In the genomic region with DNA sequence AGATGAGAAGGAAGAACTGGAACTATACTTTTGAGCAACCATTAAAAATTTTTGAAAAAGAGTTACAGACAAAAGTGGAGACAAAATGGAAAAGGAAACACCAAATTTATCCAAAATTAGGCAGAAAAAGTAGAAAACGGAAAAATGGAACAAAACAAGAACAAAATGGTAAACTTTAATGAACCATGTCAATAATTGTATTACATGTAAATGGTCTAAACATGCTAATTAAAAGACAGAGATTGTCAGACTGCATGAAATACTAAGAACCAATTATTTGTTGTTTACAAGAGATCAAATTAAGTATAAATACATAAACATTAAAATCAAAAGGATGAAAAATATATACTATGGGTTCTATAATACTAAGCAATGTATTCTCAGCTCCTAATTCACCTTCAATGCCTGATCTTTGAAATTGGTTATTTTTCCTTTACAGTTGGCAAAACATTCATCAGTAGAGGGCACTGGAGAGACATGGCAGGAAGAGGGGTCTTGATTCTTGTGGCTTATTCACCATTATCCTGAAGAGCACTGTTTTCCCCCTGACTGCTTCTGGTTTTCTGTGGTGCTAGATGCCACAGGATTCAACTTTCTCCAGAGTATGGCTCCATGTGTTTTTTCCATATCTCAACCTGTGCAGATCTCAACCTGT, we compare ENCODE assay signal across 14 cellular contexts.
DNase-seq lines count a peak whose midpoint lies in the region; ATAC-seq, FAIRE-seq and TF ChIP-seq lines count a peak whose summit lies in the region.
"Had no signal": no experiment of that assay in that cellular context is flagged by ENCODE, and none has a peak within 500 bp of the region (broad histone marks: within the 10 kb centered on the region; RNA-seq: fewer than 3 reads in every experiment).

No MANE protein-coding gene starts in this region.

- intact Hi-C loops in K562 (cut with micrococcal nuclease): no loop called here

- no TSS peak for BruUV-seq in K562 (replicated peaks; lab: Mats Ljungman, UMichigan)

- peaks cover 21% of the 10 kb centered on the region for H3K9me3 ChIP-seq in SK-N-SH
- H3K9me3 ChIP-seq in K562 (replicated peaks; ENCODE audit: control insufficient read depth, insufficient read depth, low read depth, low read length): no peaks in the 10 kb centered on the region; the same call in none of the 2 replicates

- H3K4me1 Mint-ChIP-seq in stimulated activated naive B cell treated with anti-CD40 and anti-IgM and Interleukin-4, amounts not matched to agents 10 μg/mL and 1 μg/mL and 100 μg/mL, for 72 hours: no peaks in the 10 kb centered on the region
- H3K4me1 Mint-ChIP-seq in nephron progenitor cell: no peaks in the 10 kb centered on the region
- H3K4me1 Mint-ChIP-seq: activated naive CD8-positive, alpha-beta T cell treated with anti-CD3 and anti-CD28 coated beads for 36 hours had no signal

- no peaks in the 10 kb centered on the region for H3K9me2 ChIP-seq in SK-N-SH

- H4K20me1 ChIP-seq in SK-N-SH (ENCODE audit: insufficient read depth) (no peaks in the 10 kb centered on the region), K562 (replicated peaks; ENCODE audit: control insufficient read depth, insufficient read depth, low read length) (no peaks in the 10 kb centered on the region)

- H3F3A ChIP-seq in SK-N-SH (replicated peaks; ENCODE audit: insufficient read depth): no peaks in the 10 kb centered on the region

- TF ChIP-seq RAD21 in SK-N-SH (IDR thresholded peaks at IDR 0.05; ENCODE audit: low read length) (peak; percentile 62), K562 (CRISPR knock-in tag; conservative IDR thresholded peaks at IDR 0.05 in 1 of 2, IDR thresholded peaks at IDR 0.05 in 1 of 2) (peak; percentile 36 to 83; a peak in 2 of 4 replicates)

- H3K27ac Mint-ChIP-seq in stimulated activated naive B cell treated with anti-CD40 and anti-IgM and Interleukin-4, amounts not matched to agents 10 μg/mL and 1 μg/mL and 100 μg/mL, for 72 hours: peak overlapping the region; percentile 39
- H3K27ac Mint-ChIP-seq in nephron progenitor cell: no peak overlapping the region
- H3K27ac Mint-ChIP-seq: activated CD4-positive, alpha-beta memory T cell treated with anti-CD3 and anti-CD28 coated beads for 36 hours; activated naive CD8-positive, alpha-beta T cell treated with anti-CD3 and anti-CD28 coated beads for 36 hours had no signal

- FAIRE-seq in K562 (lab: Jason Lieb, UNC): peak; percentile 54

- peak; percentile 29; the same call in 1 of the 2 replicates for TF ChIP-seq CTCF in SK-N-SH (IDR thresholded peaks at IDR 0.05)
- peak; percentile 48 to 58 (median 55) for TF ChIP-seq CTCF in K562 (IDR thresholded peaks at IDR 0.05 in 2 of 3, conservative IDR thresholded peaks at IDR 0.05 in 1 of 3; ENCODE audit: insufficient read depth in 2 of 3, low read depth in 1 of 3, low read length in 3 of 3)
- TF ChIP-seq CTCF in nephron progenitor cell (IDR thresholded peaks at IDR 0.05): no peak
- TF ChIP-seq CTCF in GM10248 (IDR thresholded peaks at IDR 0.05; ENCODE audit: control extremely low read depth, extremely low read depth, low read depth, missing control alignments): no peak

- H3K9me3 Mint-ChIP-seq in stimulated activated naive B cell treated with anti-CD40 and anti-IgM and Interleukin-4, amounts not matched to agents 10 μg/mL and 1 μg/mL and 100 μg/mL, for 72 hours: peaks cover 20 to 22% of the 10 kb centered on the region in 2 donors
- H3K9me3 Mint-ChIP-seq in nephron progenitor cell: peaks cover 47% of the 10 kb centered on the region

- H3K36me3 ChIP-seq in SK-N-SH (replicated peaks in 1 of 2; ENCODE audit: control insufficient read depth in 1 of 2, insufficient read depth in 2 of 2, low read length in 1 of 2): no peaks in the 10 kb centered on the region
- H3K36me3 ChIP-seq in K562 (ENCODE audit: control insufficient read depth, insufficient read depth, low read length): no peaks in the 10 kb centered on the region
- H3K36me3 ChIP-seq: SJSA1 had no signal

- H3K79me2 ChIP-seq in SK-N-SH (ENCODE audit: insufficient read depth): no peaks in the 10 kb centered on the region
- no peaks in the 10 kb centered on the region for H3K79me2 ChIP-seq in K562 (ENCODE audit: control insufficient read depth, insufficient read depth, low read length)

- H3K4me3 Mint-ChIP-seq in stimulated activated naive B cell treated with anti-CD40 and anti-IgM and Interleukin-4, amounts not matched to agents 10 μg/mL and 1 μg/mL and 100 μg/mL, for 72 hours: no peak overlapping the region
- H3K4me3 Mint-ChIP-seq in nephron progenitor cell: no peak overlapping the region
- H3K4me3 Mint-ChIP-seq: activated CD4-positive, alpha-beta memory T cell treated with anti-CD3 and anti-CD28 coated beads for 36 hours; activated naive CD8-positive, alpha-beta T cell treated with anti-CD3 and anti-CD28 coated beads for 36 hours had no signal

- CTCF ChIA-PET in SK-N-SH (lab: Yijun Ruan, JAX) (interaction anchor here (0.6 to 1.6 kb wide), 3 partner anchors 36 to 87 kb away, joined by 3 to 5 read pairs (median 4); no protein-coding TSS in a partner anchor), K562 (lab: Yijun Ruan, JAX; ENCODE audit: low intra/inter-chr PET ratio) (no interaction called here), GM10248 (lab: Yijun Ruan, JAX) (interaction anchor here (1.1 kb wide), 1 partner anchor 415 kb away, joined by 3 read pairs; no protein-coding TSS in a partner anchor)

- H3K4me3 ChIP-seq in SK-N-SH (ENCODE audit: low read depth in 2 of 2, low read length in 1 of 2) (no peak overlapping the region), K562 (no peak overlapping the region)
- H3K4me3 ChIP-seq: SJSA1 had no signal

- TF ChIP-seq POLR2A in K562 (conservative IDR thresholded peaks at IDR 0.05): no peak

- H2AFZ ChIP-seq in SK-N-SH (ENCODE audit: low read depth) (no peak overlapping the region), K562 (ENCODE audit: low read depth, low read length) (no peak overlapping the region)

- TF ChIP-seq EP300 in SK-N-SH (IDR thresholded peaks at IDR 0.05; ENCODE audit: borderline replicate concordance in 1 of 2, low read depth in 1 of 2, low read length in 1 of 2) (no peak), K562 (IDR thresholded peaks at IDR 0.05; ENCODE audit: low read length) (no peak)

- H3K27ac ChIP-seq in SK-N-SH (ENCODE audit: low read depth in 2 of 2, low read length in 1 of 2): no peak overlapping the region
- H3K27ac ChIP-seq in K562 (ENCODE audit: extremely low read depth, low read depth, low read length): no peak overlapping the region
- H3K27ac ChIP-seq: SJSA1 had no signal

- 1% methylated on average over 1 of the region's 1 CpG for whole genome bisulfite sequencing in SK-N-SH (ENCODE audit: low lambda C conversion rate)
- 0% methylated on average over 1 of the region's 1 CpG for WGBS in K562 (ENCODE audit: insufficient coverage, low coverage, missing lambda C conversion rate)

- H3K9ac ChIP-seq in SK-N-SH: no peak overlapping the region
- no peak overlapping the region for H3K9ac ChIP-seq in K562 (ENCODE audit: insufficient read depth in 1 of 2, low read depth in 2 of 2, low read length in 2 of 2)

- H3K27me3 ChIP-seq in SK-N-SH (ENCODE audit: insufficient read depth) (no peaks in the 10 kb centered on the region), K562 (ENCODE audit: control insufficient read depth in 2 of 2, insufficient read depth in 2 of 2, low read length in 2 of 2) (peaks cover 0 to 7% of the 10 kb centered on the region in 2 experiments; a peak in 1 of 5 replicates)

- no peaks in the 10 kb centered on the region for H3K9me1 ChIP-seq in K562 (ENCODE audit: control insufficient read depth, insufficient read depth, low read length)

- H3K36me3 Mint-ChIP-seq in stimulated activated naive B cell treated with anti-CD40 and anti-IgM and Interleukin-4, amounts not matched to agents 10 μg/mL and 1 μg/mL and 100 μg/mL, for 72 hours: peaks cover 6 to 19% of the 10 kb centered on the region in 2 donors
- no peaks in the 10 kb centered on the region for H3K36me3 Mint-ChIP-seq in nephron progenitor cell (ENCODE audit: low read depth)

- no peak for ATAC-seq in SK-N-SH treated with all-trans-retinoic acid at 6 μM for 48 hours
- peak; percentile 39; the same call in 1 of the 3 replicates for ATAC-seq in K562
- ATAC-seq in stimulated activated naive B cell treated with anti-CD40 and anti-IgM and Interleukin-4, amounts not matched to agents 10 μg/mL and 1 μg/mL and 100 μg/mL, for 72 hours (replicated peaks): no peak
- ATAC-seq: stimulated activated naive CD8-positive, alpha-beta T cell treated with anti-CD3 and anti-CD28 coated beads, Interleukin-15, Interleukin-2, amounts not matched to agents 100 U/mL and 50 U/mL, for 24 hours had no signal

- peaks cover 19 to 23% of the 10 kb centered on the region in 2 donors for H3K27me3 Mint-ChIP-seq in stimulated activated naive B cell treated with anti-CD40 and anti-IgM and Interleukin-4, amounts not matched to agents 10 μg/mL and 1 μg/mL and 100 μg/mL, for 72 hours
- peaks cover 25% of the 10 kb centered on the region for H3K27me3 Mint-ChIP-seq in nephron progenitor cell (ENCODE audit: low read depth, poor library complexity)

- H3K4me2 ChIP-seq in SK-N-SH (no peak overlapping the region), K562 (ENCODE audit: insufficient read depth, low read length) (no peak overlapping the region)

- POLR2A ChIA-PET in SK-N-SH (lab: Yijun Ruan, JAX): no interaction called here
- POLR2A ChIA-PET in K562 (lab: Yijun Ruan, JAX): interaction anchor here (1.6 kb wide), 1 partner anchor 9 kb away, joined by 3 read pairs; no protein-coding TSS in a partner anchor
- POLR2A ChIA-PET in GM10248 (lab: Yijun Ruan, JAX): no interaction called here

- in situ Hi-C loops in K562 (cut with MboI): no loop called here

- H3K4me1 ChIP-seq in SK-N-SH (ENCODE audit: control insufficient read depth in 1 of 2, insufficient read depth in 2 of 2, low read depth in 1 of 2, low read length in 1 of 2) (no peaks in the 10 kb centered on the region), K562 (replicated peaks in 1 of 2; ENCODE audit: control insufficient read depth in 2 of 2, insufficient read depth in 2 of 2, low read length in 2 of 2) (no peaks in the 10 kb centered on the region)
- H3K4me1 ChIP-seq: SJSA1 had no signal

- DNase-seq in SK-N-SH: no peak
- DNase-seq in NCI-H1694 treated with DMSO at 0.1 percent for 48 hours (lab: John Stamatoyannopoulos, UW): peak; percentile 38
- peak in 2 of 4 experiments; percentile 35 to 48 for DNase-seq in K562 (ENCODE audit: extremely low read depth in 1 of 4, low spot score in 3 of 4)
- DNase-seq in stimulated activated naive B cell treated with anti-CD40 and anti-IgM and Interleukin-4, amounts not matched to agents 10 μg/mL and 1 μg/mL and 100 μg/mL, for 72 hours: no peak
- DNase-seq in LoVo (ENCODE audit: low spot score): no peak
- DNase-seq in nephron progenitor cell: no peak
- no peak for DNase-seq in GM10248 (ENCODE audit: extremely low spot score)
- DNase-seq: activated CD4-positive, alpha-beta memory T cell treated with anti-CD3 and anti-CD28 coated beads for 36 hours; activated naive CD8-positive, alpha-beta T cell treated with anti-CD3 and anti-CD28 coated beads for 36 hours; mammary epithelial cell; NCI-H2029; stimulated activated naive CD8-positive, alpha-beta T cell treated with anti-CD3 and anti-CD28 coated beads, Interleukin-15, Interleukin-2, amounts not matched to agents 100 U/mL and 50 U/mL, for 24 hours had no signal

TF ChIP-seq in SK-N-SH, 30 proteins besides CTCF, POLR2A, EP300 and RAD21 (continues in another document):
- no peak for TF ChIP-seq FOXJ3 (CRISPR knock-in tag; IDR thresholded peaks at IDR 0.05)

TF ChIP-seq in K562, 482 proteins besides CTCF, POLR2A, EP300 and RAD21 (continues in another document):
- 0 out of 4 replicates have a peak, but pooled peaks of 1 of the 2 experiments have one; percentile 10 for TF ChIP-seq TRIM24 (IDR thresholded peaks at IDR 0.05)

Comparison
In these comparisons a context has a peak if more than half of its experiments do, and no peak if none do; other contexts are left out.
1. CTCF ChIP-seq: peak in SK-N-SH (single experiment) and K562 (3 of 3); none in nephron progenitor cell (single experiment) and GM10248 (single experiment).